Comparison of ENCODE assay signal across 8 cellular contexts in the genomic region with DNA sequence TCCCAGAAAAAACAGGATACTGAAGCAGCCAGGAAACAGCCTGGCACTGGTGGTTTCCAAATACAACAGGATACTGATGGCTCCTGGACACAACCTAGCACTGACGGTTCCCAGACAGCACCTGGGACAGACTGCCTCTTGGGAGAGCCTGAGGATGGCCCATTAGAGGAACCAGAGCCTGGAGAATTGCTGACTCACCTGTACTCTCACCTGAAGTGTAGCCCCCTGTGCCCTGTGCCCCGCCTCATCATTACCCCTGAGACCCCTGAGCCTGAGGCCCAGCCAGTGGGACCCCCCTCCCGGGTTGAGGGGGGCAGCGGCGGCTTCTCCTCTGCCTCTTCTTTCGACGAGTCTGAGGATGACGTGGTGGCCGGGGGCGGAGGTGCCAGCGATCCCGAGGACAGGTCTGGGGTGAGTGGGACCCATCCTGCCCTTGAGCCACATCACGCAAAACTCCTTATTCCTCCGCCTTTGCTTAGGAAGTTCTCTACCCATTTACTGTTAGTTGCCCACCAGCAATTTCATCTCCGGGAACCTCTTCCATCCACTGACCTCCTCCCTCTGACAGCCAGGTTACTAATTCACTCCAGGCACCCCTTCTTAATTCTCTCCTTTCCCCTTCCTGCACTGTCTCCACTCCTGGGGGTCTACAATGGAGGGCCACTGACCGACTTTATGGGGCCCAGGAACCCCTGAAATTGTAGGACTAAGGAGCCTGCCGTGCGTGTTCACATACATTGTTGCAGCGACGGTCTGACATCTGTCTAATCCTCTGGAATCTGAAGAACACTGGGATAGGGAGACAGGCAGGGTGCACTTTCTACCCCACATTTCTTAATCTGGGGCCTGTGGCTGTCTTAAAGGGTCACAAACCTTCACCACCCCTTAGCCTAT. TPM values are rescaled to one million over a fixed set of nuclear protein-coding genes. Genes with fewer than 3 reads are reported as not detected.
A peak's percentile ranks its signal among the peaks of the same experiment; 100 is the strongest.
DNase-seq lines count a peak whose midpoint lies in the region; ATAC-seq and TF ChIP-seq lines count a peak whose summit lies in the region.

No MANE protein-coding gene starts in this region.

- CTCF ChIA-PET in CD4-positive, alpha-beta T cell (lab: Charles Lee): no interaction called here

- H3K27me3 Mint-ChIP-seq in CD4-positive, alpha-beta T cell: no peaks in the 10 kb centered on the region

- peaks cover 46% of the 10 kb centered on the region for H3K36me3 Mint-ChIP-seq in CD4-positive, alpha-beta T cell (ENCODE audit: low read depth)

- no peak overlapping the region for H3K27ac ChIP-seq in CD4-positive, alpha-beta T cell (ENCODE audit: low read depth, low read length)
- H3K27ac ChIP-seq in caudate nucleus (ENCODE audit: low read depth, low read length): peak overlapping the region; percentile 97
- peak overlapping the region; percentile 98 to 99 (median 98) for H3K27ac ChIP-seq in upper lobe of left lung

- intact Hi-C loops in CD4-positive, alpha-beta T cell (cut with DNase I, micrococcal nuclease): loop anchor here (1.0 to 10.0 kb wide), 7 partner anchors 27 to 549 kb away; partner anchors contain the start of genes ACTMAP (in 1 of the 2), EGLN2 (in 1 of the 2), NUMBL (in 1 of the 2) and SNRPA (in 1 of the 2)

- TF ChIP-seq EP300 in upper lobe of left lung (IDR thresholded peaks at IDR 0.05): no peak

- no peak for TF ChIP-seq POLR2A in NB4 (IDR thresholded peaks at IDR 0.05; ENCODE audit: extremely low read depth, insufficient read length)
- peak in 1 of 4 donors; percentile 12 for TF ChIP-seq POLR2A in upper lobe of left lung (IDR thresholded peaks at IDR 0.05)

- H3K4me3 ChIP-seq in NB4 (ENCODE audit: low read depth, low read length): peak overlapping the region; percentile 70
- H3K4me3 ChIP-seq in upper lobe of left lung: peak overlapping the region; percentile 75 to 90 (median 76)

- ATAC-seq in CD4-positive, alpha-beta T cell (ENCODE audit: poor library complexity): no peak
- ATAC-seq in upper lobe of left lung (ENCODE audit: low FRiP score in 2 of 2) (no peak), omental fat pad (ENCODE audit: low FRiP score) (no peak)

- H3K9me3 Mint-ChIP-seq in CD4-positive, alpha-beta T cell: no peaks in the 10 kb centered on the region

- no peaks in the 10 kb centered on the region for H3K9me3 ChIP-seq in CD4-positive, alpha-beta T cell (ENCODE audit: control insufficient read depth, low read length)
- H3K9me3 ChIP-seq in upper lobe of left lung: no peaks in the 10 kb centered on the region

- peaks cover 74% of the 10 kb centered on the region for H3K4me1 Mint-ChIP-seq in CD4-positive, alpha-beta T cell (ENCODE audit: low read depth)

- TF ChIP-seq CTCF in CD4-positive, alpha-beta T cell (IDR thresholded peaks at IDR 0.05): no peak
- TF ChIP-seq CTCF in NB4 (IDR thresholded peaks at IDR 0.05; ENCODE audit: low read depth, low read length) (no peak), upper lobe of left lung (IDR thresholded peaks at IDR 0.05) (no peak), GM13977 (IDR thresholded peaks at IDR 0.05; ENCODE audit: extremely low read depth, insufficient read depth, missing control alignments) (no peak), omental fat pad (IDR thresholded peaks at IDR 0.05) (no peak)

- in situ Hi-C loops in GM13977 (cut with MboI; ENCODE audit: low pct_unique_long_range_greater_than_20kb, low sequenced_read_pairs, unreplicated experiment): no loop called here

- 36 to 47% methylated on average over 12 to 20 of the region's 20 CpGs for WGBS in upper lobe of left lung, 2 donors

- peaks cover 0 to 14% (median 0%) of the 10 kb centered on the region in 4 donors for H3K36me3 ChIP-seq in upper lobe of left lung

- DNase-seq in CD4-positive, alpha-beta T cell: no peak
- DNase-seq in NB4 (ENCODE audit: low read depth) (no peak), caudate nucleus (lab: John Stamatoyannopoulos, UW) (peak in 5 of 61 donors; percentile 12 to 27 (median 24)), lung microvascular endothelial cell (ENCODE audit: low read depth in 2 of 2) (peak; percentile 40 to 64), upper lobe of left lung (peak in 1 of 2 donors; percentile 86), GM13977 (ENCODE audit: low spot score) (no peak), omental fat pad (ENCODE audit: low spot score) (no peak), DMS79 (lab: John Stamatoyannopoulos, UW) (no peak)

- peaks cover 50 to 83% (median 59%) of the 10 kb centered on the region in 4 donors for H3K4me1 ChIP-seq in upper lobe of left lung

- H3K27me3 ChIP-seq in CD4-positive, alpha-beta T cell (ENCODE audit: control insufficient read depth, insufficient read depth, low read length): no peaks in the 10 kb centered on the region
- no peaks in the 10 kb centered on the region for H3K27me3 ChIP-seq in upper lobe of left lung

- H3K27ac Mint-ChIP-seq in CD4-positive, alpha-beta T cell: peak overlapping the region; percentile 94

- peak overlapping the region; percentile 94 for H3K4me3 Mint-ChIP-seq in CD4-positive, alpha-beta T cell

- POLR2A ChIA-PET in CD4-positive, alpha-beta T cell (lab: Charles Lee): interaction anchor here (1.0 to 2.4 kb wide), 5 partner anchors 24 to 55 kb away, joined by 3 to 22 read pairs (median 4); partner anchors contain the start of genes ACTMAP and SNRPA

RNA-seq across cellular contexts. Expression of gene ITPKC, which starts 1.2 kb away (rescaled TPM):
- 1 to 10 TPM; 3.7 to 4.5 TPM for total RNA-seq in CD4-positive, alpha-beta T cell
- total RNA-seq in lung microvascular endothelial cell: 14.4 and 25.6 TPM in 2 replicates
- 10 to 100 TPM; 38.4 to 76.0 (median 55.2) TPM for total RNA-seq in upper lobe of left lung
- 100 to 1,000 TPM in 2 of 4 donors, 10 to 100 TPM in 2; 39.3 to 118 (median 91.9) TPM for total RNA-seq in omental fat pad

RNA-seq across cellular contexts. Expression of gene COQ8B, which starts 1.4 kb away (rescaled TPM):
- 10 to 100 TPM; 16.4 to 18.3 TPM for total RNA-seq in CD4-positive, alpha-beta T cell
- 12.5 and 13.7 TPM in 2 replicates for total RNA-seq in lung microvascular endothelial cell
- 100 to 1,000 TPM in 2 of 6 donors, 10 to 100 TPM in 4; 46.2 to 142 (median 65.4) TPM for total RNA-seq in upper lobe of left lung
- total RNA-seq in omental fat pad: 10 to 100 TPM; 22.1 to 38.8 (median 28.1) TPM

RNA-seq across cellular contexts. Expression of gene NUMBL, which starts 27.7 kb away (rescaled TPM):
- 1 to 10 TPM; 5.2 to 5.4 TPM for total RNA-seq in CD4-positive, alpha-beta T cell
- total RNA-seq in lung microvascular endothelial cell: 4.6 and 5.9 TPM in 2 replicates
- total RNA-seq in upper lobe of left lung: 100 to 1,000 TPM in 1 of 6 donors, 10 to 100 TPM in 5; 18.0 to 133 (median 23.8) TPM
- 100 to 1,000 TPM in 1 of 4 donors, 10 to 100 TPM in 3; 38.2 to 143 (median 45.3) TPM for total RNA-seq in omental fat pad

RNA-seq across cellular contexts. Expression of gene ACTMAP, which starts 32.1 kb away (rescaled TPM):
- total RNA-seq in CD4-positive, alpha-beta T cell: 1 to 10 TPM; 3.9 to 5.7 TPM
- total RNA-seq in lung microvascular endothelial cell: 0.20 and 0.44 TPM in 2 replicates
- 10 to 100 TPM; 16.0 to 28.4 (median 21.5) TPM for total RNA-seq in upper lobe of left lung
- total RNA-seq in omental fat pad: 1 to 10 TPM; 3.2 to 3.8 (median 3.5) TPM

RNA-seq across cellular contexts. Expression of gene SNRPA, which starts 32.9 kb away (rescaled TPM):
- total RNA-seq in CD4-positive, alpha-beta T cell: 10 to 100 TPM; 60.3 to 76.7 TPM
- total RNA-seq in lung microvascular endothelial cell (21.0 and 36.0 TPM in 2 replicates), upper lobe of left lung (10 to 100 TPM; 32.4 to 90.1 (median 55.3) TPM), omental fat pad (10 to 100 TPM; 34.8 to 46.8 (median 41.0) TPM)

Comparison
In these comparisons a context has a peak if more than half of its experiments do, and no peak if none do; other contexts are left out.
1. DNase-seq: peak in lung microvascular endothelial cell (2 of 2); none in CD4-positive, alpha-beta T cell (0 of 10), NB4 (single experiment), GM13977 (single experiment), omental fat pad (single experiment) and DMS79 (single experiment).